ENCODE assay signal across 8 cellular contexts in the genomic region with DNA sequence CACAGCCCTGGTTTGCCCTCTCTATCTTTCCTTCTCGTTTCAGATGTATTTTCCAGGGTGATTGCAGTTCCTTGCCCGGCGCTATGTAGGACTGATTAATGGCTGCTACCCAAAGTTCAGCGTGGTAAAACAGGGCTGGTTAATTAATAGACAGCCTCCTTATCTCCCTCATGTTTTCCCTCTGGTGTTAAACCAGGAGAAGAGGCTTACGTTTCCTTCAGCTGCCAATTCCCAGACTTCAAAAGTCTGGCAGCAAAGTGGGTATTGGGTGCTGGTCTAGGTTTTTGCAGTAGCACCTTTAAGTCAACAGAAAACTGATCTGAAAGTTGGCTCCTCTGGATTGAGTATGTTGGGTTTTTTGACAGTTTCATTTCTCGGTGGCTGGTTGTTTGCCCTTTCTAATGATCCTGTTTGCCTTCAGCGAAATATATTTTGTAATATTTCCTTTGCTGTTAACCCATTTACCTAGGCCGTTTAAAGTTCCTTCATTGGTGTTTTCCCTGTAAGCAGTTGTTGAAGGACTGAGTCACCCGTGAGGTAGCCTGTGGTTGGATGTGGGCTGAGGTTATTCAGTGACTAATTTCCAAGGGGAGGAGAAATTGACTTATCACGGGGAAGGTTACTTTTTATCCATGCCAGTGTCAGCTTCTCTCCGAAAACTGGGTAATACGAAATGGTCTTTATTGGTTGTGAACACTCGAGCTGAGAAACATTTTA.
A peak's percentile ranks its signal among the peaks of the same experiment; 100 is the strongest.
DNase-seq lines count a peak whose midpoint lies in the region; ATAC-seq and TF ChIP-seq lines count a peak whose summit lies in the region.

No MANE protein-coding gene starts in this region.

- intact Hi-C loops in activated naive CD4-positive, alpha-beta T cell treated with anti-CD3 and anti-CD28 coated beads for 36 hours (cut with micrococcal nuclease), result loop anchor here (1.0 to 10.0 kb wide), 6 partner anchors 83 to 1131 kb away; no protein-coding TSS in a partner anchor
- intact Hi-C loops in gastrocnemius medialis (cut with DNase I; ENCODE audit: low total_unique reads) (loop anchor here (2.0 to 5.0 kb wide), 4 partner anchors 51 to 254 kb away; no protein-coding TSS in a partner anchor), head of caudate nucleus (cut with DNase I) (no loop called here)

- H3K36me3 Mint-ChIP-seq in activated naive CD4-positive, alpha-beta T cell treated with anti-CD3 and anti-CD28 coated beads for 36 hours (ENCODE audit: low read depth), result no peaks in the 10 kb centered on the region
- H3K36me3 Mint-ChIP-seq in T-cell, result no peaks in the 10 kb centered on the region

- H3K27me3 Mint-ChIP-seq in activated naive CD4-positive, alpha-beta T cell treated with anti-CD3 and anti-CD28 coated beads for 36 hours (ENCODE audit: low read depth), result peaks cover 7% of the 10 kb centered on the region
- peaks cover under 1 to 2% of the 10 kb centered on the region in 2 donors for H3K27me3 Mint-ChIP-seq in T-cell

- peak; percentile 20 to 75 for TF ChIP-seq POLR2A in gastrocnemius medialis (IDR thresholded peaks at IDR 0.05)

- CTCF ChIA-PET in activated naive CD4-positive, alpha-beta T cell treated with anti-CD3 and anti-CD28 coated beads for 36 hours (lab: Charles Lee), result no interaction called here
- CTCF ChIA-PET in T-cell (lab: Charles Lee), result no interaction called here

- no peak for TF ChIP-seq CTCF in gastrocnemius medialis (IDR thresholded peaks at IDR 0.05 in 4 of 5, conservative IDR thresholded peaks at IDR 0.05 in 1 of 5)

- peak overlapping the region; percentile 69 to 87 (median 83) for H3K27ac ChIP-seq in gastrocnemius medialis

- no peaks in the 10 kb centered on the region for H3K9me3 Mint-ChIP-seq in activated naive CD4-positive, alpha-beta T cell treated with anti-CD3 and anti-CD28 coated beads for 36 hours
- H3K9me3 Mint-ChIP-seq in T-cell, result no peaks in the 10 kb centered on the region

- in situ Hi-C loops in gastrocnemius medialis (cut with MboI; ENCODE audit: low sequenced_read_pairs in 4 of 4), result no loop called here

- no peaks in the 10 kb centered on the region for H3K27me3 ChIP-seq in endocrine pancreas (ENCODE audit: control insufficient read depth, insufficient read depth, low read length)
- H3K27me3 ChIP-seq in gastrocnemius medialis, result no peaks in the 10 kb centered on the region

- DNase-seq in activated naive CD4-positive, alpha-beta T cell treated with anti-CD3 and anti-CD28 coated beads for 36 hours, result peak; percentile 76
- DNase-seq in activated naive CD4-positive, alpha-beta T cell (lab: John Stamatoyannopoulos, UW), result no peak
- peak in 1 of 34 experiments; percentile 9 for DNase-seq in T-cell
- peak; percentile 45 to 53 for DNase-seq in gastrocnemius medialis
- no peak for DNase-seq in germinal center (ENCODE audit: low spot score)
- DNase-seq in head of caudate nucleus, result no peak

- H3K9ac ChIP-seq in endocrine pancreas (ENCODE audit: control insufficient read depth, insufficient read depth, low read length), result peak overlapping the region; percentile 61

- peaks cover 31% of the 10 kb centered on the region for H3K4me1 Mint-ChIP-seq in activated naive CD4-positive, alpha-beta T cell treated with anti-CD3 and anti-CD28 coated beads for 36 hours (ENCODE audit: low read depth)
- H3K4me1 Mint-ChIP-seq in T-cell, result peaks cover 10 to 32% (median 29%) of the 10 kb centered on the region in 3 donors

- no peak overlapping the region for H3K4me3 Mint-ChIP-seq in activated naive CD4-positive, alpha-beta T cell treated with anti-CD3 and anti-CD28 coated beads for 36 hours
- peak overlapping the region in 2 of 3 donors; percentile 4 to 21 for H3K4me3 Mint-ChIP-seq in T-cell

- no peaks in the 10 kb centered on the region for H3K9me3 ChIP-seq in endocrine pancreas (ENCODE audit: control insufficient read depth, low read length)
- H3K9me3 ChIP-seq in gastrocnemius medialis, result no peaks in the 10 kb centered on the region

- peak; percentile 62 for ATAC-seq in HG02970 (IDR thresholded peaks at IDR 0.05; ENCODE audit: low FRiP score, unreplicated experiment)
- peak in 3 of 4 experiments; percentile 47 to 79 (median 53) for ATAC-seq in T-cell (replicated peaks in 1 of 4)
- ATAC-seq in gastrocnemius medialis, result peak; percentile 53 to 70

- H3K4me1 ChIP-seq in endocrine pancreas (ENCODE audit: control insufficient read depth, insufficient read depth, low read length), result no peaks in the 10 kb centered on the region
- peaks cover 89% of the 10 kb centered on the region in 2 donors for H3K4me1 ChIP-seq in gastrocnemius medialis

- POLR2A ChIA-PET in T-cell (lab: Charles Lee), result no interaction called here

- no peaks in the 10 kb centered on the region for H3K36me3 ChIP-seq in endocrine pancreas (ENCODE audit: control insufficient read depth, insufficient read depth, low read length)
- no peaks in the 10 kb centered on the region for H3K36me3 ChIP-seq in gastrocnemius medialis

- peak overlapping the region; percentile 28 for H3K27ac Mint-ChIP-seq in activated naive CD4-positive, alpha-beta T cell treated with anti-CD3 and anti-CD28 coated beads for 36 hours
- peak overlapping the region; percentile 57 to 67 for H3K27ac Mint-ChIP-seq in T-cell

- peak overlapping the region; percentile 95 for H3K4me3 ChIP-seq in endocrine pancreas (ENCODE audit: control insufficient read depth, insufficient read depth, low read length)
- peak overlapping the region; percentile 7 to 53 (median 34) for H3K4me3 ChIP-seq in gastrocnemius medialis

Comparison
In these comparisons a context has a peak if more than half of its experiments do, and no peak if none do; other contexts are left out.
1. DNase-seq: peak in activated naive CD4-positive, alpha-beta T cell treated with anti-CD3 and anti-CD28 coated beads for 36 hours (single experiment) and gastrocnemius medialis (2 of 2); none in activated naive CD4-positive, alpha-beta T cell (0 of 4), germinal center (single experiment) and head of caudate nucleus (0 of 42).
2. Peak in every context shown above with its lines, with median percentiles within 50 percentile points of each other: ATAC-seq.